21 cellular contexts compared by ENCODE assay signal in the genomic region with DNA sequence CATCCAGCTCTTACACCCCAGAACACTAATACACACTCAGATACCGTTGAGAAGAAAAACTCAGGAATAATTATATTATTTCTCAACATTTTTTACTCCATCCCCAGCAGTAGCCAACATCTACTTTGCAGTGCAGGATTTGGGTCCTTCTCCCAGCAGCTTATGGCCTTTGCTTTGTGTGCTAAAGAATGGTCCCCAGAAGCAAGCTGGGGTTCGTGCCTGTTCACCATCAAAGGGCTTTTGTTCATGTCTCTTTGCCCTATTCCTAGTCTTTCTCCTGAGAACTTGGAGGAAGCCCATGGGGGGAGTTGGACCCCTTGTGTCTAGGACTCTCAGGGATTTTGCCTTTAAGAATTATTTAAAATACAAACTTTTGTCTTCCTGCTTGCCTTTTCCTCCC.
"Had no signal": no experiment of that assay in that cellular context is flagged by ENCODE, and none has a peak within 500 bp of the region (broad histone marks: within the 10 kb centered on the region; RNA-seq: fewer than 3 reads in every experiment).

No MANE protein-coding gene starts in this region.

- H3K27ac ChIP-seq: KMS-11, RWPE1 had no signal

- H3K9ac ChIP-seq: KMS-11, SK-N-SH had no signal

- ATAC-seq: HepG2 had no signal

- DNase-seq: IMR-90, Kasumi-1, MM.1S, NCI-H1092 treated with DMSO at 0.1 percent for 48 hours, NCI-H1436, NCI-H187, NCI-H2029, NCI-H2081 treated with DMSO at 0.1 percent for 48 hours, NCI-H2171, NCI-H226, NCI-H446, NCI-H510A, NCI-H524 treated with DMSO at 0.1 percent for 48 hours, NCI-H69, NCI-H774, SHP77, SK-N-SH had no signal

- H3K4me2 ChIP-seq: KMS-11, SK-N-SH had no signal

- H3K9me3 ChIP-seq: SK-N-SH had no signal

- FAIRE-seq: HepG2, RCC 7860 had no signal
